32 cellular contexts compared by ENCODE assay signal in genomic region chr7:109456116-109456515, GRCh38.
A peak's percentile ranks its signal among the peaks of the same experiment; 100 is the strongest.
DNase-seq lines count a peak whose midpoint lies in the region; ATAC-seq, FAIRE-seq and TF ChIP-seq lines count a peak whose summit lies in the region.
"Had no signal": no experiment of that assay in that cellular context is flagged by ENCODE, and none has a peak within 500 bp of the region (broad histone marks: within the 10 kb centered on the region; RNA-seq: fewer than 3 reads in every experiment).

No MANE protein-coding gene starts in this region.

- intact Hi-C loops in upper lobe of right lung (cut with DNase I) (no loop called here), uterus (cut with DNase I; ENCODE audit: low total_unique reads) (no loop called here)

- H2BK12ac ChIP-seq in H1 (ENCODE audit: low read depth, low read length), result no peak overlapping the region

- no peak overlapping the region for H3K4ac ChIP-seq in H1 (replicated peaks; ENCODE audit: insufficient read length, low read depth, low read length)

- TF ChIP-seq CTCF in GM13976 (IDR thresholded peaks at IDR 0.05; ENCODE audit: borderline replicate concordance, control extremely low read depth, extremely low read depth, insufficient read depth, missing control alignments), result peak; percentile 11
- no peak for TF ChIP-seq CTCF in NB4 (IDR thresholded peaks at IDR 0.05; ENCODE audit: low read depth, low read length)
- peak; percentile 3 to 35 (median 32) for TF ChIP-seq CTCF in H1 (IDR thresholded peaks at IDR 0.05; ENCODE audit: control extremely low read depth in 1 of 3, insufficient read depth in 1 of 3, low read depth in 1 of 3, low read length in 3 of 3)
- no peak for TF ChIP-seq CTCF in upper lobe of right lung (IDR thresholded peaks at IDR 0.05)
- TF ChIP-seq CTCF in uterus (IDR thresholded peaks at IDR 0.05), result no peak

- H3K79me2 ChIP-seq in H1 (ENCODE audit: control insufficient read depth in 1 of 2, insufficient read depth in 2 of 2, low read length in 2 of 2), result no peaks in the 10 kb centered on the region

- no peaks in the 10 kb centered on the region for H3K4me1 ChIP-seq in H1 (replicated peaks in 1 of 4; ENCODE audit: control insufficient read depth in 3 of 4, insufficient read depth in 4 of 4, low read length in 3 of 4)
- H3K4me1 ChIP-seq in upper lobe of right lung, result no peaks in the 10 kb centered on the region
- no peaks in the 10 kb centered on the region for H3K4me1 ChIP-seq in uterus
- H3K4me1 ChIP-seq: Caco-2, sigmoid colon, SJCRH30, upper lobe of left lung had no signal

- CTCF ChIA-PET in H1 (lab: Charles Lee; ENCODE audit: partially characterized antibody), result interaction anchor here (0.6 to 1.4 kb wide), 7 partner anchors 8 to 1282 kb away, joined by 3 to 6 read pairs (median 3); no protein-coding TSS in a partner anchor

- TF ChIP-seq EP300 in H1 (IDR thresholded peaks at IDR 0.05; ENCODE audit: borderline replicate concordance in 1 of 2, low read depth in 2 of 2, low read length in 2 of 2), result no peak

- H2BK15ac ChIP-seq in H1 (ENCODE audit: low read length), result no peak overlapping the region

- ATAC-seq in HG02973 (IDR thresholded peaks at IDR 0.05; ENCODE audit: unreplicated experiment) (no peak), HG03378 (IDR thresholded peaks at IDR 0.05; ENCODE audit: unreplicated experiment) (no peak), upper lobe of right lung (no peak)
- ATAC-seq: activated CD4-positive, alpha-beta T cell treated with anti-CD3 and anti-CD28 coated beads for 36 hours; activated CD8-positive, alpha-beta T cell treated with anti-CD3 and anti-CD28 coated beads, Interleukin-2, amount 10 ng/mL, durations not matched to agents 7 days and 5 days; esophagus mucosa; K562; left colon; stimulated activated effector memory CD8-positive, alpha-beta T cell treated with anti-CD3 and anti-CD28 coated beads, Interleukin-12 subunit alpha, Interleukin-12 subunit beta, amount 100 ng/mL, for 72 hours had no signal

- no peaks in the 10 kb centered on the region for H3K23me2 ChIP-seq in H1 (ENCODE audit: low read depth, low read length)

- no peaks in the 10 kb centered on the region for H3K36me3 ChIP-seq in H1 (ENCODE audit: control insufficient read depth in 2 of 4, insufficient read depth in 4 of 4, low read length in 3 of 4)
- H3K36me3 ChIP-seq in upper lobe of right lung, result no peaks in the 10 kb centered on the region
- H3K36me3 ChIP-seq in uterus, result no peaks in the 10 kb centered on the region
- H3K36me3 ChIP-seq: MG63, sigmoid colon, SJCRH30, upper lobe of left lung had no signal

- no peaks in the 10 kb centered on the region for H4K20me1 ChIP-seq in H1 (replicated peaks in 1 of 2; ENCODE audit: control insufficient read depth in 1 of 2, insufficient read depth in 2 of 2, low read length in 2 of 2)

- no peak overlapping the region for H3K23ac ChIP-seq in H1 (ENCODE audit: insufficient read length)

- no peak overlapping the region for H4K8ac ChIP-seq in H1 (ENCODE audit: extremely low read depth, insufficient read depth, low read length)

- H3K9me3 ChIP-seq in H1 (ENCODE audit: insufficient read depth in 2 of 2, low read depth in 1 of 2, low read length in 1 of 2), result no peaks in the 10 kb centered on the region
- peaks cover 4% of the 10 kb centered on the region for H3K9me3 ChIP-seq in upper lobe of right lung
- H3K9me3 ChIP-seq in uterus, result no peaks in the 10 kb centered on the region
- H3K9me3 ChIP-seq: Caco-2, MG63, SJCRH30 had no signal

- DNase-seq in ACHN, result peak; percentile 14
- no peak for DNase-seq in GM13976 (ENCODE audit: low spot score)
- DNase-seq in NB4 (ENCODE audit: low read depth), result peak; percentile 6
- DNase-seq in H1 (ENCODE audit: low read depth in 1 of 2, low spot score in 2 of 2), result no peak
- no peak for DNase-seq in upper lobe of right lung
- no peak for DNase-seq in uterus
- DNase-seq: activated CD4-positive, alpha-beta T cell treated with anti-CD3 and anti-CD28 coated beads for 36 hours; activated CD8-positive, alpha-beta T cell treated with anti-CD3 and anti-CD28 coated beads, Interleukin-2, amount 10 ng/mL, durations not matched to agents 7 days and 5 days; activated effector memory CD4-positive, alpha-beta T cell treated with anti-CD3 and anti-CD28 coated beads, Interleukin-2, amount 50 U/mL, for 16 hours; activated naive CD8-positive, alpha-beta T cell treated with anti-CD3 and anti-CD28 coated beads, Interleukin-2, amount 10 ng/mL, durations not matched to agents 7 days and 5 days; C1 segment of cervical spinal cord; Caco-2; central memory CD4-positive, alpha-beta T cell; foreskin fibroblast; head of caudate nucleus; immature natural killer cell; left colon; MG63; NCI-H1436 treated with DMSO at 0.1 percent for 48 hours; NCI-H446 treated with DMSO at 0.1 percent for 48 hours; sigmoid colon; SJCRH30; stimulated activated CD4-positive, alpha-beta T cell treated with anti-CD3 and anti-CD28 coated beads, Interleukin-4, amount 100 ng/mL, for 24 hours; substantia nigra; upper lobe of left lung had no signal

- POLR2A ChIA-PET in H1 (lab: Charles Lee; ENCODE audit: partially characterized antibody), result no interaction called here

- H2AFZ ChIP-seq in H1 (ENCODE audit: low read length), result peak overlapping the region; percentile 74; the same call in 1 of the 2 replicates

- no peak overlapping the region for H2AK5ac ChIP-seq in H1 (ENCODE audit: low read depth, low read length)

- H3K4me2 ChIP-seq in H1 (ENCODE audit: insufficient read depth in 1 of 2, low read depth in 2 of 2, low read length in 2 of 2), result no peak overlapping the region

- H2BK5ac ChIP-seq in H1 (ENCODE audit: low read depth, low read length), result no peak overlapping the region

- no peak overlapping the region for H3K14ac ChIP-seq in H1 (ENCODE audit: insufficient read length)

- no peak for FAIRE-seq in H1 (lab: Jason Lieb, UNC)
- FAIRE-seq: astrocyte, GM12892, K562 had no signal

- no peak overlapping the region for H4K5ac ChIP-seq in H1 (ENCODE audit: insufficient read length, low read depth, low read length)

- no peak overlapping the region for H2BK20ac ChIP-seq in H1 (ENCODE audit: low read length)

- H4K91ac ChIP-seq in H1 (replicated peaks; ENCODE audit: insufficient read length, low read length), result no peak overlapping the region

- TF ChIP-seq POLR2A in NB4 (IDR thresholded peaks at IDR 0.05; ENCODE audit: extremely low read depth, insufficient read length) (no peak), H1 (IDR thresholded peaks at IDR 0.05; ENCODE audit: control extremely low read depth in 1 of 2, low read depth in 2 of 2, low read length in 2 of 2) (no peak), uterus (IDR thresholded peaks at IDR 0.05) (no peak)

- in situ Hi-C loops in ACHN (cut with HindIII; ENCODE audit: low pct_ligation_motif_present, low pct_unique_long_range_greater_than_20kb, low sequenced_read_pairs), result no loop called here
- in situ Hi-C loops in GM13976 (cut with MboI; ENCODE audit: low sequenced_read_pairs, unreplicated experiment), result no loop called here

- H3K79me1 ChIP-seq in H1 (ENCODE audit: low read depth, low read length), result no peaks in the 10 kb centered on the region

- H3K27me3 ChIP-seq in H1 (replicated peaks in 1 of 4; ENCODE audit: control insufficient read depth in 3 of 4, extremely low read depth in 1 of 4, insufficient read depth in 3 of 4, low read length in 3 of 4), result no peaks in the 10 kb centered on the region
- H3K27me3 ChIP-seq in upper lobe of right lung, result no peaks in the 10 kb centered on the region
- no peaks in the 10 kb centered on the region for H3K27me3 ChIP-seq in uterus
- H3K27me3 ChIP-seq: MG63, sigmoid colon, SJCRH30, upper lobe of left lung had no signal

- no peak overlapping the region for H3K27ac ChIP-seq in H1 (ENCODE audit: low read depth, low read length)
- no peak overlapping the region for H3K27ac ChIP-seq in upper lobe of right lung
- no peak overlapping the region for H3K27ac ChIP-seq in uterus
- H3K27ac ChIP-seq: sigmoid colon, SJCRH30, upper lobe of left lung had no signal

- H3K4me3 ChIP-seq in NB4 (ENCODE audit: low read depth, low read length), result no peak overlapping the region
- H3K4me3 ChIP-seq in H1 (ENCODE audit: extremely low read depth in 1 of 4, insufficient read depth in 2 of 4, low read depth in 3 of 4, low read length in 4 of 4), result no peak overlapping the region
- H3K4me3 ChIP-seq in upper lobe of right lung, result no peak overlapping the region
- H3K4me3 ChIP-seq in uterus, result no peak overlapping the region
- H3K4me3 ChIP-seq: K562, MG63, sigmoid colon, SJCRH30, upper lobe of left lung had no signal

- H3K56ac ChIP-seq in H1 (replicated peaks; ENCODE audit: insufficient read length, low read depth, low read length), result no peak overlapping the region

- WGBS in H1 (ENCODE audit: extremely low coverage in 1 of 2, insufficient coverage in 1 of 2, insufficient read length in 1 of 2, insufficient replicate concordance in 2 of 2, low coverage in 1 of 2, low lambda C conversion rate in 2 of 2, missing lambda C conversion rate in 1 of 2), 2 experiments, result 80% methylated on average over 3 of the region's 3 CpGs; no CpG with 5 or more reads in 1 of the 2 experiments

- 0 out of 2 replicates have a peak overlapping the region, but pooled peaks have one; percentile 34 for H3K18ac ChIP-seq in H1 (ENCODE audit: extremely low read depth, low read length)

- H2BK120ac ChIP-seq in H1 (replicated peaks; ENCODE audit: low read depth, low read length), result no peak overlapping the region

- no peak overlapping the region for H3K9ac ChIP-seq in H1 (replicated peaks in 1 of 4; ENCODE audit: extremely low read depth in 1 of 4, low read depth in 3 of 4, low read length in 3 of 4)

- TF ChIP-seq RAD21 in H1 (IDR thresholded peaks at IDR 0.05 in 1 of 2, conservative IDR thresholded peaks at IDR 0.05 in 1 of 2; ENCODE audit: low read depth in 2 of 2, low read length in 2 of 2), result peak; percentile 46 to 52

TF ChIP-seq in H1, 55 proteins besides CTCF, POLR2A, EP300 and RAD21:
- TF ChIP-seq GTF2F1 (IDR thresholded peaks at IDR 0.05; ENCODE audit: borderline replicate concordance, low read depth, low read length) (no peak), SP4 (IDR thresholded peaks at IDR 0.05; ENCODE audit: low read length) (no peak), NRF1 (IDR thresholded peaks at IDR 0.05; ENCODE audit: low read depth, low read length) (no peak), CREB1 (IDR thresholded peaks at IDR 0.05) (no peak), RFX5 (IDR thresholded peaks at IDR 0.05; ENCODE audit: borderline replicate concordance, low read depth, low read length) (no peak), JUN (IDR thresholded peaks at IDR 0.05; ENCODE audit: low read depth, low read length) (no peak)

Comparison
In these comparisons a context has a peak if more than half of its experiments do, and no peak if none do; other contexts are left out.
1. DNase-seq: peak in ACHN (single experiment) and NB4 (single experiment); none in GM13976 (single experiment), H1 (0 of 2), upper lobe of right lung (single experiment) and uterus (0 of 2).
2. CTCF ChIP-seq: peak in GM13976 (single experiment) and H1 (3 of 3); none in NB4 (single experiment), upper lobe of right lung (single experiment) and uterus (0 of 4).